In the genomic region with DNA sequence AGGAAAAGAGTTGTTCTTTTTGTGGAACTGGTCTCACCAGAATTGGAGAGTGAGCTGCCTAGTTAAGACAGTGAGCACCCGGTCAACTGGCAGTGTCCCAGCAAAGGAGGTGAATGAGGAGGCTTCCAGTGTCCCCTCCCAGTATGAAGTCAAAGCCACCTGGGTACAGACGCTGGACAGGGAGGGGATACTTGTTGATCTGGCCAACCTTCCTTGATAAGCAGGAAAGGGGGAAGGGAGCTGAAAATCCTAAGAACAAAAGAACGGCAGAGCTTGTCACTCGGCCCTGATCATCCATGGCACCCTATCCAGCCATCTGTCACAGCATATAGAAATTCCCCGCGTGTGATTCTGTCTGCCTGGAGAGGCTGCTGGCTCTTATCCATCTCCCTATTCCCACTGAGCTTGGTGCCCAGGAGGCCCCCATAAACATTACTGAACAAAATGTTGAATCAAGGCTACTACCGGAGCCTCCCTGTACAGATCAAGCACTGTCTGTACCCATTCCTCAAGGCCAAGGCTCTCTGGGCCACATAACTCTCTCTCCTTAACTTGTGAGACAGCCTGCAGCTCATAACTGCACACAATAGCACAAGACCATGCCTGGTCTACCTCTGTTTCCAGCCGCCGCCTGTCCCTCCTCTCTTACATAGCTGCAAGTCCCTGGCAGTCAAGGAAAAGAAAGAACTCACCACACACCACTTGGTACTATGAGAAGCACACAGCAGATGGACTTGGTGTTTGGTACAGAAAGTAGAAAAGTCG, we compare ENCODE assay signal across 9 cellular contexts.
A peak's percentile ranks its signal among the peaks of the same experiment; 100 is the strongest.
ATAC-seq and TF ChIP-seq lines count a peak whose summit lies in the region.
"Had no signal": no experiment of that assay in that cellular context is flagged by ENCODE, and none has a peak within 500 bp of the region (broad histone marks: within the 10 kb centered on the region; RNA-seq: fewer than 3 reads in every experiment).

No MANE protein-coding gene starts in this region.

- no peak for TF ChIP-seq CTCF in C4-2B (conservative IDR thresholded peaks at IDR 0.05)
- no peak for TF ChIP-seq CTCF in HEK293 (tag by site-specific recombination; IDR thresholded peaks at IDR 0.05)
- no peak for TF ChIP-seq CTCF in brain (conservative IDR thresholded peaks at IDR 0.05)

- POLR2A ChIA-PET in HEK293 (lab: Yijun Ruan, JAX) = no interaction called here

- no peaks in the 10 kb centered on the region for H3K9me3 ChIP-seq in HEK293 (ENCODE audit: control insufficient read depth, insufficient read depth, low read depth, low read length)
- no peaks in the 10 kb centered on the region for H3K9me3 ChIP-seq in mucosa of rectum (ENCODE audit: control insufficient read depth in 2 of 2, low read length in 2 of 2)
- H3K9me3 ChIP-seq: heart left ventricle had no signal

- peaks cover 80% of the 10 kb centered on the region for H3K4me1 Mint-ChIP-seq in brain

- CTCF ChIA-PET in HEK293 (lab: Yijun Ruan, JAX) = interaction anchor here (0.6 to 0.7 kb wide), 3 partner anchors 71 to 476 kb away, joined by 3 to 4 read pairs (median 3); no protein-coding TSS in a partner anchor

- no peaks in the 10 kb centered on the region for H3K36me3 ChIP-seq in HEK293 (ENCODE audit: control insufficient read depth in 2 of 2, insufficient read depth in 1 of 2, low read length in 2 of 2)
- no peaks in the 10 kb centered on the region for H3K36me3 ChIP-seq in mucosa of rectum (ENCODE audit: control insufficient read depth in 2 of 2, insufficient read depth in 2 of 2, low read length in 2 of 2)
- H3K36me3 ChIP-seq: heart left ventricle had no signal

- H3K9ac ChIP-seq in mucosa of rectum (ENCODE audit: low read depth in 1 of 2, low read length in 2 of 2) = peak overlapping the region in 1 of 2 donors; percentile 28

- H3K27ac ChIP-seq in C4-2B = peak overlapping the region; percentile 93
- no peak overlapping the region for H3K27ac ChIP-seq in HEK293 (ENCODE audit: extremely low read depth, low read depth, low read length)
- H3K27ac ChIP-seq in mucosa of rectum (ENCODE audit: low read depth in 2 of 2, low read length in 2 of 2) = peak overlapping the region; percentile 25 to 38

- H3K9me3 Mint-ChIP-seq in brain = peaks cover 0 to 3% (median 0%) of the 10 kb centered on the region in 5 experiments

- peak overlapping the region in 4 of 5 experiments; percentile 2 to 59 (median 40) for H3K4me3 Mint-ChIP-seq in brain

- H3K27me3 Mint-ChIP-seq in brain = no peaks in the 10 kb centered on the region

- H3K4me1 ChIP-seq in HEK293 (ENCODE audit: control insufficient read depth, insufficient read depth, low read length) (no peaks in the 10 kb centered on the region), mucosa of rectum (ENCODE audit: control insufficient read depth in 2 of 2, insufficient read depth in 2 of 2, low read length in 2 of 2) (peaks cover 6 to 11% of the 10 kb centered on the region in 2 donors)

- H3K4me3 ChIP-seq in HEK293 (ENCODE audit: low read depth, low read length) = no peak overlapping the region
- H3K4me3 ChIP-seq in mucosa of rectum (ENCODE audit: low read length in 2 of 2) = no peak overlapping the region
- H3K4me3 ChIP-seq: heart left ventricle had no signal

- no peaks in the 10 kb centered on the region for H3K27me3 ChIP-seq in mucosa of rectum (ENCODE audit: control insufficient read depth in 2 of 2, insufficient read depth in 2 of 2, low read length in 2 of 2)
- H3K27me3 ChIP-seq: heart left ventricle had no signal

- peak overlapping the region; percentile 42 to 92 (median 86) for H3K27ac Mint-ChIP-seq in brain

- ATAC-seq in HG02623 (IDR thresholded peaks at IDR 0.05; ENCODE audit: unreplicated experiment) = no peak
- ATAC-seq in GM21423 (IDR thresholded peaks at IDR 0.05; ENCODE audit: unreplicated experiment) = no peak
- ATAC-seq in GM19023 (IDR thresholded peaks at IDR 0.05; ENCODE audit: unreplicated experiment) = no peak
- ATAC-seq in HG03354 (IDR thresholded peaks at IDR 0.05; ENCODE audit: poor library complexity, severe bottlenecking, unreplicated experiment) = no peak

- peaks cover 18% of the 10 kb centered on the region for H3K36me3 Mint-ChIP-seq in brain

TF ChIP-seq in HEK293, 187 proteins besides CTCF, POLR2A, EP300 and RAD21:
- TF ChIP-seq SCRT2 (tag by site-specific recombination; IDR thresholded peaks at IDR 0.05) (peak; percentile 29; the same call in 1 of the 2 replicates), SETDB1 (IDR thresholded peaks at IDR 0.05; ENCODE audit: insufficient read length, low read length) (no peak), YY2 (tag by site-specific recombination; IDR thresholded peaks at IDR 0.05) (no peak)
TF ChIP-seq in HEK293: peak in this region for 1.
